18 cellular contexts compared by ENCODE assay signal in genomic region chrX:154352012-154352401, GRCh38. TPM values are rescaled to one million over a fixed set of nuclear protein-coding genes. Genes with fewer than 3 reads are reported as not detected.
DNase-seq lines count a peak whose midpoint lies in the region; ATAC-seq and TF ChIP-seq lines count a peak whose summit lies in the region.
"Had no signal": no experiment of that assay in that cellular context is flagged by ENCODE, and none has a peak within 500 bp of the region (broad histone marks: within the 10 kb centered on the region; RNA-seq: fewer than 3 reads in every experiment).

No MANE protein-coding gene starts in this region.

- TF ChIP-seq CTCF in CD8-positive, alpha-beta T cell (IDR thresholded peaks at IDR 0.05): no peak
- TF ChIP-seq CTCF in Peyer's patch (IDR thresholded peaks at IDR 0.05): no peak

- peak; percentile 11 for ATAC-seq in CD8-positive, alpha-beta T cell
- ATAC-seq in central memory CD8-positive, alpha-beta T cell (replicated peaks; ENCODE audit: extremely low read depth, poor library complexity, severe bottlenecking): no peak
- ATAC-seq in stimulated activated effector memory CD8-positive, alpha-beta T cell treated with anti-CD3 and anti-CD28 coated beads, Interleukin-12 subunit alpha, Interleukin-12 subunit beta, amount 100 ng/mL, for 72 hours: no peak
- ATAC-seq: left lung had no signal

- H3K4me3 ChIP-seq in CD8-positive, alpha-beta T cell (ENCODE audit: low read depth, low read length): no peak overlapping the region
- no peak overlapping the region for H3K4me3 ChIP-seq in Peyer's patch
- H3K4me3 ChIP-seq: BLaER1 treated with 17β-estradiol and CSF1 and Interleukin-3, amounts not matched to agents 10 nM and 100 nM; left lung; thoracic aorta had no signal

- H3K9me3 ChIP-seq in CD8-positive, alpha-beta T cell (ENCODE audit: low read length): no peaks in the 10 kb centered on the region
- no peaks in the 10 kb centered on the region for H3K9me3 ChIP-seq in Peyer's patch
- H3K9me3 ChIP-seq: left lung, thoracic aorta had no signal

- no peaks in the 10 kb centered on the region for H3K27me3 ChIP-seq in CD8-positive, alpha-beta T cell (ENCODE audit: insufficient read depth, low read length)
- no peaks in the 10 kb centered on the region for H3K27me3 ChIP-seq in Peyer's patch
- H3K27me3 ChIP-seq: left lung had no signal

- peak overlapping the region; percentile 35 for H3K4me3 Mint-ChIP-seq in CD8-positive, alpha-beta T cell
- peak overlapping the region; percentile 65 for H3K4me3 Mint-ChIP-seq in central memory CD8-positive, alpha-beta T cell
- peak overlapping the region; percentile 36 for H3K4me3 Mint-ChIP-seq in stimulated activated effector memory CD8-positive, alpha-beta T cell treated with anti-CD3 and anti-CD28 coated beads, Interleukin-12 subunit alpha, Interleukin-12 subunit beta, amount 100 ng/mL, for 72 hours

- TF ChIP-seq POLR2A in Peyer's patch (IDR thresholded peaks at IDR 0.05): no peak

- peaks cover 46% of the 10 kb centered on the region for H3K4me1 Mint-ChIP-seq in CD8-positive, alpha-beta T cell (ENCODE audit: low read depth)
- H3K4me1 Mint-ChIP-seq in central memory CD8-positive, alpha-beta T cell: peaks cover 29% of the 10 kb centered on the region
- H3K4me1 Mint-ChIP-seq in stimulated activated effector memory CD8-positive, alpha-beta T cell treated with anti-CD3 and anti-CD28 coated beads, Interleukin-12 subunit alpha, Interleukin-12 subunit beta, amount 100 ng/mL, for 72 hours: peaks cover 33% of the 10 kb centered on the region

- intact Hi-C loops in CD8-positive, alpha-beta T cell (cut with DNase I, micrococcal nuclease): no loop called here

- H3K27ac ChIP-seq in CD8-positive, alpha-beta T cell (ENCODE audit: low read depth, low read length): peak overlapping the region; percentile 37
- peak overlapping the region in 3 of 4 donors; percentile 4 to 75 (median 46) for H3K27ac ChIP-seq in Peyer's patch
- H3K27ac ChIP-seq: BLaER1 treated with 17β-estradiol and CSF1 and Interleukin-3, amounts not matched to agents 10 nM and 100 nM had no signal

- POLR2A ChIA-PET in CD8-positive, alpha-beta T cell (lab: Charles Lee): no interaction called here

- peak in 1 of 7 experiments; percentile 24 for DNase-seq in CD8-positive, alpha-beta T cell
- DNase-seq in Peyer's patch (no peak), mucosa of gallbladder (ENCODE audit: low spot score) (no peak), NCI-H1417 treated with DMSO at 0.1 percent for 48 hours (lab: John Stamatoyannopoulos, UW) (no peak), NCI-H1694 treated with DMSO at 0.1 percent for 48 hours (lab: John Stamatoyannopoulos, UW) (no peak)
- peak in 1 of 2 donors; percentile 9 for DNase-seq in central memory CD8-positive, alpha-beta T cell (ENCODE audit: low spot score in 2 of 2)
- no peak for DNase-seq in stimulated activated effector memory CD8-positive, alpha-beta T cell treated with anti-CD3 and anti-CD28 coated beads, Interleukin-12 subunit alpha, Interleukin-12 subunit beta, amount 100 ng/mL, for 72 hours (ENCODE audit: low spot score in 2 of 2)
- DNase-seq: activated CD4-positive, CD25-positive, alpha-beta regulatory T cell treated with anti-CD3 and anti-CD28 coated beads, Interleukin-2, amount 50 U/mL, for 72 hours; cerebellar nuclear complex; DMS53; naive B cell; NCI-H187 treated with DMSO at 0.1 percent for 48 hours; NCI-H446 treated with DMSO at 0.1 percent for 48 hours; SHP77 treated with DMSO at 0.1 percent for 48 hours; stimulated activated CD4-positive, alpha-beta T cell treated with anti-CD3 and anti-CD28 coated beads, Interleukin-15, amount 100 ng/mL, for 24 hours had no signal

- CTCF ChIA-PET in CD8-positive, alpha-beta T cell (lab: Charles Lee): interaction anchor here (0.8 kb wide), 1 partner anchor 21 kb away, joined by 3 read pairs; no protein-coding TSS in a partner anchor

- no peaks in the 10 kb centered on the region for H3K27me3 Mint-ChIP-seq in CD8-positive, alpha-beta T cell (ENCODE audit: low read depth)
- H3K27me3 Mint-ChIP-seq in central memory CD8-positive, alpha-beta T cell: no peaks in the 10 kb centered on the region
- H3K27me3 Mint-ChIP-seq: naive B cell had no signal

- peak overlapping the region; percentile 87 for H3K27ac Mint-ChIP-seq in CD8-positive, alpha-beta T cell
- H3K27ac Mint-ChIP-seq in central memory CD8-positive, alpha-beta T cell (ENCODE audit: low read depth): peak overlapping the region; percentile 88
- H3K27ac Mint-ChIP-seq in stimulated activated effector memory CD8-positive, alpha-beta T cell treated with anti-CD3 and anti-CD28 coated beads, Interleukin-12 subunit alpha, Interleukin-12 subunit beta, amount 100 ng/mL, for 72 hours: peak overlapping the region; percentile 92

- peaks cover 49% of the 10 kb centered on the region for H3K36me3 ChIP-seq in CD8-positive, alpha-beta T cell (ENCODE audit: insufficient read depth, low read length)
- peaks cover 0 to 46% (median 0%) of the 10 kb centered on the region in 3 donors for H3K36me3 ChIP-seq in Peyer's patch

- no peaks in the 10 kb centered on the region for H3K9me3 Mint-ChIP-seq in CD8-positive, alpha-beta T cell
- H3K9me3 Mint-ChIP-seq in central memory CD8-positive, alpha-beta T cell: no peaks in the 10 kb centered on the region
- no peaks in the 10 kb centered on the region for H3K9me3 Mint-ChIP-seq in stimulated activated effector memory CD8-positive, alpha-beta T cell treated with anti-CD3 and anti-CD28 coated beads, Interleukin-12 subunit alpha, Interleukin-12 subunit beta, amount 100 ng/mL, for 72 hours
- H3K9me3 Mint-ChIP-seq: naive B cell had no signal

- peaks cover 93% of the 10 kb centered on the region for H3K4me1 ChIP-seq in CD8-positive, alpha-beta T cell (ENCODE audit: insufficient read depth, low read length)
- peaks cover 0 to 4% (median 0%) of the 10 kb centered on the region in 4 donors for H3K4me1 ChIP-seq in Peyer's patch

- H3K36me3 Mint-ChIP-seq in CD8-positive, alpha-beta T cell: peaks cover 55% of the 10 kb centered on the region
- peaks cover 83% of the 10 kb centered on the region for H3K36me3 Mint-ChIP-seq in central memory CD8-positive, alpha-beta T cell (ENCODE audit: insufficient read depth)
- H3K36me3 Mint-ChIP-seq in stimulated activated effector memory CD8-positive, alpha-beta T cell treated with anti-CD3 and anti-CD28 coated beads, Interleukin-12 subunit alpha, Interleukin-12 subunit beta, amount 100 ng/mL, for 72 hours: peaks cover 100% of the 10 kb centered on the region
- H3K36me3 Mint-ChIP-seq: naive B cell had no signal

RNA-seq across cellular contexts. Expression of gene FLNA, which starts 22.4 kb away (rescaled TPM):
- 1,000 to 10,000 TPM; 1,274 to 1,333 TPM for total RNA-seq in CD8-positive, alpha-beta T cell
- 100 to 1,000 TPM; 143 to 663 (median 328) TPM for total RNA-seq in Peyer's patch
- total RNA-seq in mucosa of gallbladder: 2,367 TPM

RNA-seq across cellular contexts. Expression of gene EMD, which starts 27.1 kb away (rescaled TPM):
- 100 to 1,000 TPM; 176 TPM for total RNA-seq in CD8-positive, alpha-beta T cell
- total RNA-seq in Peyer's patch: 10 to 100 TPM; 21.7 to 31.4 (median 26.6) TPM
- total RNA-seq in mucosa of gallbladder: 62.6 TPM

RNA-seq across cellular contexts. Expression of gene RPL10, which starts 46.2 kb away (rescaled TPM):
- 1,000 to 10,000 TPM; 6,105 to 6,263 TPM for total RNA-seq in CD8-positive, alpha-beta T cell
- total RNA-seq in Peyer's patch (1,000 to 10,000 TPM; 1,992 to 4,644 (median 2,626) TPM), mucosa of gallbladder (1,937 TPM)

RNA-seq across cellular contexts. Expression of gene TKTL1, which starts 56.4 kb away (rescaled TPM):
- 1 to 10 TPM in 1 of 2 experiments, under 1 TPM in 1; 1.00 to 1.3 TPM for total RNA-seq in CD8-positive, alpha-beta T cell
- total RNA-seq in Peyer's patch (not detected), mucosa of gallbladder (not detected)

RNA-seq across cellular contexts. Expression of gene DNASE1L1, which starts 57.0 kb away (rescaled TPM):
- 10 to 100 TPM; 19.3 to 19.7 TPM for total RNA-seq in CD8-positive, alpha-beta T cell
- total RNA-seq in Peyer's patch (10 to 100 TPM; 23.9 to 41.2 (median 32.2) TPM), mucosa of gallbladder (28.2 TPM)
